ENCODE assay signal across 24 cellular contexts in the genomic region with DNA sequence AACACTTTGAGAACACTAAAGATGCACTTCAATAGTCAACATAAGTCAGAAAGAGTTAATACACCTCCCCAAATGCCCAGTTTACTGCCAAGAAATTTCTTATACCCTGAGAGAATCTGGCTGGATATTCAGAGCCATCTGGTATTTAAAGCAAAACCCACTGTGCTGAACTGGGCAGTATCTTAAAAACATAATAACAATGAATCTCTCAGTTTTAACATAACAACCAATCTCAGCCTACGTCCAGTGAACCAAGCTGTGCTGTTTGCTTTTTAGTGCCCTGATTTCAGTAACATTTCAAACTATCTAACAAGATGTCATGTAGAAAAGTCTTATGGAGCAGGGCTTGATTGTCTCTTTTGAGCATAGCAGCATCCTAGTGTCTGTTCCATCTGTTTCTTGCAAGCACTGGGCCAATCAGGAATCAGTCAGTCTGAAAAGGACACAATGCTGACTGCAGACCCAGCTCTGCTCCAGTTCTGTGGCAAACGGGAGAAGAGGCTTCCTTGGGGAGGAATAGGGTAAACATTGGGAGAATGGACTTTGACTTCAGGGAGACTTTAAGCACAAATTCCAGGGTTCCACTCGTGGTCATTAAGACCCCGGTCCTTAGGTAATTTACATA. TPM values are rescaled to one million over a fixed set of nuclear protein-coding genes. Genes with fewer than 3 reads are reported as not detected.
"Had no signal": no experiment of that assay in that cellular context is flagged by ENCODE, and none has a peak within 500 bp of the region (broad histone marks: within the 10 kb centered on the region; RNA-seq: fewer than 3 reads in every experiment).

No MANE protein-coding gene starts in this region.

- H3K4me3 Mint-ChIP-seq: naive thymus-derived CD4-positive, alpha-beta T cell; nephron progenitor cell had no signal

- H3K9me3 ChIP-seq: gastrocnemius medialis, neutrophil, stomach, thoracic aorta, transverse colon had no signal

- DNase-seq: cortex of kidney; effector memory CD4-positive, alpha-beta T cell; gastrocnemius medialis; heart right ventricle; hypothalamus; kidney glomerular epithelial cell; mammary epithelial cell; naive thymus-derived CD4-positive, alpha-beta T cell; nephron progenitor cell; right cardiac atrium; small intestine; stimulated activated CD4-positive, alpha-beta T cell treated with anti-CD3 and anti-CD28 coated beads, Interleukin-12 subunit alpha, Interleukin-12 subunit beta, amount 100 ng/mL, for 4 hours; stimulated activated naive CD4-positive, alpha-beta T cell; stomach; transverse colon had no signal

- H3K4me1 Mint-ChIP-seq: naive thymus-derived CD4-positive, alpha-beta T cell had no signal

- H3K27ac Mint-ChIP-seq: naive thymus-derived CD4-positive, alpha-beta T cell; nephron progenitor cell had no signal

- ATAC-seq: esophagus mucosa; gastrocnemius medialis; heart right ventricle; left lobe of liver; naive thymus-derived CD4-positive, alpha-beta T cell; right cardiac atrium had no signal

RNA-seq across cellular contexts. Expression of gene FAM81B, which starts 43.5 kb away (rescaled TPM):
- total RNA-seq: esophagus mucosa; fibroblast of lung; gastrocnemius medialis; left lobe of liver; lower leg skin; mammary epithelial cell; mesenteric fat pad; naive thymus-derived CD4-positive, alpha-beta T cell; osteocyte; posterior vena cava; stomach; thoracic aorta; transverse colon had no signal
